ENCODE assay signal across 1 cellular context in genomic region chr1:202158810-202159533, GRCh38.
TF ChIP-seq lines count a peak whose summit lies in the region.

No MANE protein-coding gene starts in this region.

TF ChIP-seq in K562, 482 proteins besides CTCF, POLR2A, EP300 and RAD21 (continued from another document and continues in another):
- TF ChIP-seq, protein P1, sequence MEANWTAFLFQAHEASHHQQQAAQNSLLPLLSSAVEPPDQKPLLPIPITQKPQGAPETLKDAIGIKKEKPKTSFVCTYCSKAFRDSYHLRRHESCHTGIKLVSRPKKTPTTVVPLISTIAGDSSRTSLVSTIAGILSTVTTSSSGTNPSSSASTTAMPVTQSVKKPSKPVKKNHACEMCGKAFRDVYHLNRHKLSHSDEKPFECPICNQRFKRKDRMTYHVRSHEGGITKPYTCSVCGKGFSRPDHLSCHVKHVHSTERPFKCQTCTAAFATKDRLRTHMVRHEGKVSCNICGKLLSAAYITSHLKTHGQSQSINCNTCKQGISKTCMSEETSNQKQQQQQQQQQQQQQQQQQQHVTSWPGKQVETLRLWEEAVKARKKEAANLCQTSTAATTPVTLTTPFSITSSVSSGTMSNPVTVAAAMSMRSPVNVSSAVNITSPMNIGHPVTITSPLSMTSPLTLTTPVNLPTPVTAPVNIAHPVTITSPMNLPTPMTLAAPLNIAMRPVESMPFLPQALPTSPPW (CRISPR knock-in tag; IDR thresholded peaks at IDR 0.05): peak; percentile 44; the same call in 1 of the 2 replicates
- 0 out of 2 replicates have a peak, but pooled peaks have one; percentile 64 for TF ChIP-seq E2F5 (CRISPR knock-in tag; IDR thresholded peaks at IDR 0.05)
- peak; percentile 56; the same call in 1 of the 2 replicates for TF ChIP-seq SMARCC2 (IDR thresholded peaks at IDR 0.05; ENCODE audit: low read depth)
- TF ChIP-seq, protein P2, sequence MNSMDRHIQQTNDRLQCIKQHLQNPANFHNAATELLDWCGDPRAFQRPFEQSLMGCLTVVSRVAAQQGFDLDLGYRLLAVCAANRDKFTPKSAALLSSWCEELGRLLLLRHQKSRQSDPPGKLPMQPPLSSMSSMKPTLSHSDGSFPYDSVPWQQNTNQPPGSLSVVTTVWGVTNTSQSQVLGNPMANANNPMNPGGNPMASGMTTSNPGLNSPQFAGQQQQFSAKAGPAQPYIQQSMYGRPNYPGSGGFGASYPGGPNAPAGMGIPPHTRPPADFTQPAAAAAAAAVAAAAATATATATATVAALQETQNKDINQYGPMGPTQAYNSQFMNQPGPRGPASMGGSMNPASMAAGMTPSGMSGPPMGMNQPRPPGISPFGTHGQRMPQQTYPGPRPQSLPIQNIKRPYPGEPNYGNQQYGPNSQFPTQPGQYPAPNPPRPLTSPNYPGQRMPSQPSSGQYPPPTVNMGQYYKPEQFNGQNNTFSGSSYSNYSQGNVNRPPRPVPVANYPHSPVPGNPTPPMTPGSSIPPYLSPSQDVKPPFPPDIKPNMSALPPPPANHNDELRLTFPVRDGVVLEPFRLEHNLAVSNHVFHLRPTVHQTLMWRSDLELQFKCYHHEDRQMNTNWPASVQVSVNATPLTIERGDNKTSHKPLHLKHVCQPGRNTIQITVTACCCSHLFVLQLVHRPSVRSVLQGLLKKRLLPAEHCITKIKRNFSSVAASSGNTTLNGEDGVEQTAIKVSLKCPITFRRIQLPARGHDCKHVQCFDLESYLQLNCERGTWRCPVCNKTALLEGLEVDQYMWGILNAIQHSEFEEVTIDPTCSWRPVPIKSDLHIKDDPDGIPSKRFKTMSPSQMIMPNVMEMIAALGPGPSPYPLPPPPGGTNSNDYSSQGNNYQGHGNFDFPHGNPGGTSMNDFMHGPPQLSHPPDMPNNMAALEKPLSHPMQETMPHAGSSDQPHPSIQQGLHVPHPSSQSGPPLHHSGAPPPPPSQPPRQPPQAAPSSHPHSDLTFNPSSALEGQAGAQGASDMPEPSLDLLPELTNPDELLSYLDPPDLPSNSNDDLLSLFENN (IDR thresholded peaks at IDR 0.05; ENCODE audit: low read depth in 2 of 2, low read length in 2 of 2): 0 out of 4 replicates have a peak, but pooled peaks of 1 of the 2 experiments have one; percentile 13
- TF ChIP-seq NBN (IDR thresholded peaks at IDR 0.05; ENCODE audit: low read depth): no peak
- 0 out of 2 replicates have a peak, but pooled peaks have one; percentile 38 for TF ChIP-seq CREB3 (tag; conservative IDR thresholded peaks at IDR 0.05; ENCODE audit: low read depth)
- TF ChIP-seq ZNF431 (CRISPR knock-in tag; IDR thresholded peaks at IDR 0.05): no peak; the same call in none of the 2 replicates
- peak; percentile 55 to 61; a peak in 2 of 4 replicates for TF ChIP-seq TBL1XR1 (IDR thresholded peaks at IDR 0.05; ENCODE audit: low read length in 2 of 2)
- TF ChIP-seq MCM7 (IDR thresholded peaks at IDR 0.05): no peak
- TF ChIP-seq HMGN3 (IDR thresholded peaks at IDR 0.05; ENCODE audit: borderline replicate concordance, extremely low read depth, insufficient read length, low read depth, low read length): peak; percentile 65
- TF ChIP-seq SMC3 (conservative IDR thresholded peaks at IDR 0.05; ENCODE audit: insufficient read depth, low read depth, low read length): no peak
- TF ChIP-seq, protein P3, sequence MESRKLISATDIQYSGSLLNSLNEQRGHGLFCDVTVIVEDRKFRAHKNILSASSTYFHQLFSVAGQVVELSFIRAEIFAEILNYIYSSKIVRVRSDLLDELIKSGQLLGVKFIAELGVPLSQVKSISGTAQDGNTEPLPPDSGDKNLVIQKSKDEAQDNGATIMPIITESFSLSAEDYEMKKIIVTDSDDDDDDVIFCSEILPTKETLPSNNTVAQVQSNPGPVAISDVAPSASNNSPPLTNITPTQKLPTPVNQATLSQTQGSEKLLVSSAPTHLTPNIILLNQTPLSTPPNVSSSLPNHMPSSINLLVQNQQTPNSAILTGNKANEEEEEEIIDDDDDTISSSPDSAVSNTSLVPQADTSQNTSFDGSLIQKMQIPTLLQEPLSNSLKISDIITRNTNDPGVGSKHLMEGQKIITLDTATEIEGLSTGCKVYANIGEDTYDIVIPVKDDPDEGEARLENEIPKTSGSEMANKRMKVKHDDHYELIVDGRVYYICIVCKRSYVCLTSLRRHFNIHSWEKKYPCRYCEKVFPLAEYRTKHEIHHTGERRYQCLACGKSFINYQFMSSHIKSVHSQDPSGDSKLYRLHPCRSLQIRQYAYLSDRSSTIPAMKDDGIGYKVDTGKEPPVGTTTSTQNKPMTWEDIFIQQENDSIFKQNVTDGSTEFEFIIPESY (CRISPR knock-in tag; IDR thresholded peaks at IDR 0.05): no peak
- TF ChIP-seq, protein P4, sequence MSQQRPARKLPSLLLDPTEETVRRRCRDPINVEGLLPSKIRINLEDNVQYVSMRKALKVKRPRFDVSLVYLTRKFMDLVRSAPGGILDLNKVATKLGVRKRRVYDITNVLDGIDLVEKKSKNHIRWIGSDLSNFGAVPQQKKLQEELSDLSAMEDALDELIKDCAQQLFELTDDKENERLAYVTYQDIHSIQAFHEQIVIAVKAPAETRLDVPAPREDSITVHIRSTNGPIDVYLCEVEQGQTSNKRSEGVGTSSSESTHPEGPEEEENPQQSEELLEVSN (IDR thresholded peaks at IDR 0.05; ENCODE audit: borderline replicate concordance in 1 of 2, extremely low read depth in 1 of 2, insufficient read depth in 1 of 2, insufficient read length in 1 of 2, low read depth in 1 of 2, low read length in 1 of 2, poor library complexity in 1 of 2, severe bottlenecking in 1 of 2): peak; percentile 50 to 76
- peak; percentile 45 for TF ChIP-seq WHSC1 (IDR thresholded peaks at IDR 0.05; ENCODE audit: low read length)
- no peak for TF ChIP-seq STAT5A (IDR thresholded peaks at IDR 0.05; ENCODE audit: borderline replicate concordance, low read length)
- TF ChIP-seq CREB1 (IDR thresholded peaks at IDR 0.05): 0 out of 2 replicates have a peak, but pooled peaks have one; percentile 25
- TF ChIP-seq CREB1 (CRISPR knock-in tag; IDR thresholded peaks at IDR 0.05): peak; percentile 72; the same call in 1 of the 2 replicates
- TF ChIP-seq, protein P5, sequence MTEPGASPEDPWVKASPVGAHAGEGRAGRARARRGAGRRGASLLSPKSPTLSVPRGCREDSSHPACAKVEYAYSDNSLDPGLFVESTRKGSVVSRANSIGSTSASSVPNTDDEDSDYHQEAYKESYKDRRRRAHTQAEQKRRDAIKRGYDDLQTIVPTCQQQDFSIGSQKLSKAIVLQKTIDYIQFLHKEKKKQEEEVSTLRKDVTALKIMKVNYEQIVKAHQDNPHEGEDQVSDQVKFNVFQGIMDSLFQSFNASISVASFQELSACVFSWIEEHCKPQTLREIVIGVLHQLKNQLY (CRISPR knock-in tag; conservative IDR thresholded peaks at IDR 0.05): no peak
- peak; percentile 63; the same call in 1 of the 2 replicates for TF ChIP-seq ZNF766 (CRISPR knock-in tag; conservative IDR thresholded peaks at IDR 0.05)
- peak; percentile 73; the same call in 1 of the 2 replicates for TF ChIP-seq ILF3 (IDR thresholded peaks at IDR 0.05; ENCODE audit: borderline replicate concordance)
- 0 out of 2 replicates have a peak, but pooled peaks have one; percentile 55 for TF ChIP-seq ZNF224 (CRISPR knock-in tag; IDR thresholded peaks at IDR 0.05)
- TF ChIP-seq, protein P6, sequence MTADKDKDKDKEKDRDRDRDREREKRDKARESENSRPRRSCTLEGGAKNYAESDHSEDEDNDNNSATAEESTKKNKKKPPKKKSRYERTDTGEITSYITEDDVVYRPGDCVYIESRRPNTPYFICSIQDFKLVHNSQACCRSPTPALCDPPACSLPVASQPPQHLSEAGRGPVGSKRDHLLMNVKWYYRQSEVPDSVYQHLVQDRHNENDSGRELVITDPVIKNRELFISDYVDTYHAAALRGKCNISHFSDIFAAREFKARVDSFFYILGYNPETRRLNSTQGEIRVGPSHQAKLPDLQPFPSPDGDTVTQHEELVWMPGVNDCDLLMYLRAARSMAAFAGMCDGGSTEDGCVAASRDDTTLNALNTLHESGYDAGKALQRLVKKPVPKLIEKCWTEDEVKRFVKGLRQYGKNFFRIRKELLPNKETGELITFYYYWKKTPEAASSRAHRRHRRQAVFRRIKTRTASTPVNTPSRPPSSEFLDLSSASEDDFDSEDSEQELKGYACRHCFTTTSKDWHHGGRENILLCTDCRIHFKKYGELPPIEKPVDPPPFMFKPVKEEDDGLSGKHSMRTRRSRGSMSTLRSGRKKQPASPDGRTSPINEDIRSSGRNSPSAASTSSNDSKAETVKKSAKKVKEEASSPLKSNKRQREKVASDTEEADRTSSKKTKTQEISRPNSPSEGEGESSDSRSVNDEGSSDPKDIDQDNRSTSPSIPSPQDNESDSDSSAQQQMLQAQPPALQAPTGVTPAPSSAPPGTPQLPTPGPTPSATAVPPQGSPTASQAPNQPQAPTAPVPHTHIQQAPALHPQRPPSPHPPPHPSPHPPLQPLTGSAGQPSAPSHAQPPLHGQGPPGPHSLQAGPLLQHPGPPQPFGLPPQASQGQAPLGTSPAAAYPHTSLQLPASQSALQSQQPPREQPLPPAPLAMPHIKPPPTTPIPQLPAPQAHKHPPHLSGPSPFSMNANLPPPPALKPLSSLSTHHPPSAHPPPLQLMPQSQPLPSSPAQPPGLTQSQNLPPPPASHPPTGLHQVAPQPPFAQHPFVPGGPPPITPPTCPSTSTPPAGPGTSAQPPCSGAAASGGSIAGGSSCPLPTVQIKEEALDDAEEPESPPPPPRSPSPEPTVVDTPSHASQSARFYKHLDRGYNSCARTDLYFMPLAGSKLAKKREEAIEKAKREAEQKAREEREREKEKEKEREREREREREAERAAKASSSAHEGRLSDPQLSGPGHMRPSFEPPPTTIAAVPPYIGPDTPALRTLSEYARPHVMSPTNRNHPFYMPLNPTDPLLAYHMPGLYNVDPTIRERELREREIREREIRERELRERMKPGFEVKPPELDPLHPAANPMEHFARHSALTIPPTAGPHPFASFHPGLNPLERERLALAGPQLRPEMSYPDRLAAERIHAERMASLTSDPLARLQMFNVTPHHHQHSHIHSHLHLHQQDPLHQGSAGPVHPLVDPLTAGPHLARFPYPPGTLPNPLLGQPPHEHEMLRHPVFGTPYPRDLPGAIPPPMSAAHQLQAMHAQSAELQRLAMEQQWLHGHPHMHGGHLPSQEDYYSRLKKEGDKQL (CRISPR knock-in tag; IDR thresholded peaks at IDR 0.05; ENCODE audit: borderline replicate concordance): peak; percentile 97
- peak; percentile 71 for TF ChIP-seq CHD4 (IDR thresholded peaks at IDR 0.05; ENCODE audit: insufficient read depth, insufficient replicate concordance, low read depth, low read length, poor library complexity, severe bottlenecking)
- peak; percentile 28 for TF ChIP-seq NFYB (IDR thresholded peaks at IDR 0.05; ENCODE audit: extremely low read depth, insufficient read length)
- TF ChIP-seq ZNF384 (IDR thresholded peaks at IDR 0.05; ENCODE audit: low read depth, low read length): peak; percentile 72; the same call in 1 of the 2 replicates
- peak; percentile 85; the same call in 1 of the 2 replicates for TF ChIP-seq ZNF212 (CRISPR knock-in tag; IDR thresholded peaks at IDR 0.05)
- TF ChIP-seq FOXJ2 (tag; IDR thresholded peaks at IDR 0.05): peak; percentile 52; the same call in 1 of the 2 replicates
- TF ChIP-seq ZNF764 (CRISPR knock-in tag; IDR thresholded peaks at IDR 0.05; ENCODE audit: low read depth): 0 out of 2 replicates have a peak, but pooled peaks have one; percentile 35
- 0 out of 2 replicates have a peak, but pooled peaks have one; percentile 20 for TF ChIP-seq TCF7 (IDR thresholded peaks at IDR 0.05; ENCODE audit: borderline replicate concordance)
- TF ChIP-seq, protein P7, sequence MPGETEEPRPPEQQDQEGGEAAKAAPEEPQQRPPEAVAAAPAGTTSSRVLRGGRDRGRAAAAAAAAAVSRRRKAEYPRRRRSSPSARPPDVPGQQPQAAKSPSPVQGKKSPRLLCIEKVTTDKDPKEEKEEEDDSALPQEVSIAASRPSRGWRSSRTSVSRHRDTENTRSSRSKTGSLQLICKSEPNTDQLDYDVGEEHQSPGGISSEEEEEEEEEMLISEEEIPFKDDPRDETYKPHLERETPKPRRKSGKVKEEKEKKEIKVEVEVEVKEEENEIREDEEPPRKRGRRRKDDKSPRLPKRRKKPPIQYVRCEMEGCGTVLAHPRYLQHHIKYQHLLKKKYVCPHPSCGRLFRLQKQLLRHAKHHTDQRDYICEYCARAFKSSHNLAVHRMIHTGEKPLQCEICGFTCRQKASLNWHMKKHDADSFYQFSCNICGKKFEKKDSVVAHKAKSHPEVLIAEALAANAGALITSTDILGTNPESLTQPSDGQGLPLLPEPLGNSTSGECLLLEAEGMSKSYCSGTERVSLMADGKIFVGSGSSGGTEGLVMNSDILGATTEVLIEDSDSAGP (CRISPR knock-in tag; IDR thresholded peaks at IDR 0.05): 0 out of 2 replicates have a peak, but pooled peaks have one; percentile 49
- peak; percentile 62 for TF ChIP-seq HCFC1 (IDR thresholded peaks at IDR 0.05; ENCODE audit: low read depth, low read length)
- no peak for TF ChIP-seq MED1 (CRISPR knock-in tag; IDR thresholded peaks at IDR 0.05; ENCODE audit: borderline replicate concordance)
- TF ChIP-seq CSDE1 (IDR thresholded peaks at IDR 0.05): 0 out of 4 replicates have a peak, but pooled peaks of 1 of the 2 experiments have one; percentile 13
- 0 out of 2 replicates have a peak, but pooled peaks have one; percentile 34 for TF ChIP-seq HLTF (IDR thresholded peaks at IDR 0.05)
- peak; percentile 99 for TF ChIP-seq MYC (IDR thresholded peaks at IDR 0.05; ENCODE audit: low read depth, low read length)
- peak; percentile 84 for TF ChIP-seq MYC (CRISPR knock-in tag; IDR thresholded peaks at IDR 0.05; ENCODE audit: borderline replicate concordance, low read depth)
- TF ChIP-seq ZNF449 (CRISPR knock-in tag; IDR thresholded peaks at IDR 0.05): peak; percentile 75
- TF ChIP-seq POLR2AphosphoS5 (IDR thresholded peaks at IDR 0.05; ENCODE audit: control insufficient read depth, insufficient read depth, low read depth, low read length): 0 out of 2 replicates have a peak, but pooled peaks have one; percentile 59
